ENCODE assay signal across 8 cellular contexts in genomic region chr16:1871974-1872635, GRCh38. TPM values are rescaled to one million over a fixed set of nuclear protein-coding genes. Genes with fewer than 3 reads are reported as not detected.
A peak's percentile ranks its signal among the peaks of the same experiment; 100 is the strongest.
DNase-seq lines count a peak whose midpoint lies in the region; ATAC-seq lines count a peak whose summit lies in the region.

Gene MEIOB, minus strand, starts transcription at chr16:1872164. Its CDS starts 3,989 bp downstream, at chr16:1868175.

- H3K36me3 Mint-ChIP-seq in T-cell = no peaks in the 10 kb centered on the region
- H3K36me3 Mint-ChIP-seq in central memory CD8-positive, alpha-beta T cell (ENCODE audit: insufficient read depth) = no peaks in the 10 kb centered on the region
- peaks cover 0 to 9% of the 10 kb centered on the region in 2 donors for H3K36me3 Mint-ChIP-seq in naive B cell

- H3K27ac Mint-ChIP-seq in T-cell (no peak within 1 kb of the TSS), naive B cell (peak within 1 kb of the TSS in 1 of 6 donors; percentile 68)
- H3K27ac Mint-ChIP-seq in central memory CD8-positive, alpha-beta T cell (ENCODE audit: low read depth) = peak within 1 kb of the TSS; percentile 80

- H3K4me1 Mint-ChIP-seq in T-cell = peaks cover 4 to 6% (median 4%) of the 10 kb centered on the region in 3 donors
- H3K4me1 Mint-ChIP-seq in central memory CD8-positive, alpha-beta T cell = peaks cover 7% of the 10 kb centered on the region
- peaks cover 4 to 8% (median 6%) of the 10 kb centered on the region in 3 donors for H3K4me1 Mint-ChIP-seq in naive B cell

- peak within 1 kb of the TSS; percentile 49 to 75 (median 60) for H3K4me3 Mint-ChIP-seq in T-cell
- H3K4me3 Mint-ChIP-seq in central memory CD8-positive, alpha-beta T cell = peak within 1 kb of the TSS; percentile 67
- peak within 1 kb of the TSS in 7 of 8 donors; percentile 47 to 71 (median 63) for H3K4me3 Mint-ChIP-seq in naive B cell

- DNase-seq in G401 (ENCODE audit: low spot score) = peak; percentile 8
- DNase-seq in T-cell = peak in 19 of 34 experiments; percentile 4 to 47 (median 13)
- DNase-seq in central memory CD8-positive, alpha-beta T cell (ENCODE audit: low spot score in 2 of 2) = no peak
- DNase-seq in naive B cell = no peak
- no peak for DNase-seq in T1000 (lab: John Stamatoyannopoulos, UW)
- no peak for DNase-seq in COLO668 (lab: John Stamatoyannopoulos, UW; ENCODE audit: unreplicated experiment)

- POLR2A ChIA-PET in T-cell (lab: Charles Lee) = no interaction called here

- CTCF ChIA-PET in T-cell (lab: Charles Lee) = no interaction called here

- ATAC-seq in T-cell (replicated peaks in 1 of 4) = peak; percentile 45 to 81 (median 60)
- ATAC-seq in central memory CD8-positive, alpha-beta T cell (replicated peaks; ENCODE audit: extremely low read depth, poor library complexity, severe bottlenecking) = no peak
- peak in 1 of 2 donors; percentile 41 for ATAC-seq in naive B cell (ENCODE audit: low read depth in 2 of 2)
- no peak for ATAC-seq in HG02763 (IDR thresholded peaks at IDR 0.05; ENCODE audit: unreplicated experiment)
- ATAC-seq in HG03108 (IDR thresholded peaks at IDR 0.05; ENCODE audit: unreplicated experiment) = no peak

- in situ Hi-C loops in G401 (cut with HindIII; ENCODE audit: low sequenced_read_pairs) = no loop called here

- H3K27me3 Mint-ChIP-seq in T-cell = peaks cover 21 to 25% of the 10 kb centered on the region in 2 donors
- peaks cover 19% of the 10 kb centered on the region for H3K27me3 Mint-ChIP-seq in central memory CD8-positive, alpha-beta T cell
- H3K27me3 Mint-ChIP-seq in naive B cell = peaks cover 19 to 26% (median 21%) of the 10 kb centered on the region in 3 donors

- H3K9me3 Mint-ChIP-seq in T-cell (no peaks in the 10 kb centered on the region), naive B cell (peaks cover 0 to 3% (median 2%) of the 10 kb centered on the region in 7 donors)
- no peaks in the 10 kb centered on the region for H3K9me3 Mint-ChIP-seq in central memory CD8-positive, alpha-beta T cell

RNA-seq across cellular contexts. Expression of gene MEIOB, which starts in this region (rescaled TPM):
- total RNA-seq in G401 (2014; rRNA removed; shearing (Covaris generic)) = 81.1 and 105 TPM in 2 replicates
- total RNA-seq in T-cell = under 1 TPM in 1 of 5 donors, not detected in 4; 0.26 TPM
- not detected for polyA plus RNA-seq in naive B cell (ENCODE audit: low read depth in 6 of 6)

Comparison
In these comparisons a context has a peak if more than half of its experiments do, and no peak if none do; other contexts are left out.
1. RNA of gene MEIOB (total RNA-seq): 81.1 to 105 TPM in G401; 0.26 TPM in T-cell; every median in the first group is over 10 times any median in the second.
2. Peak in DNase-seq and ATAC-seq in T-cell; RNA of the gene not detected or under 1 TPM.
3. Peak in every context shown above with its lines, with median percentiles within 50 percentile points of each other: H3K4me3 Mint-ChIP-seq.